Comparison of ENCODE assay signal across 8 cellular contexts in genomic region chr19:49157445-49158224, GRCh38. TPM values are rescaled to one million over a fixed set of nuclear protein-coding genes. Genes with fewer than 3 reads are reported as not detected.
DNase-seq lines count a peak whose midpoint lies in the region; ATAC-seq and TF ChIP-seq lines count a peak whose summit lies in the region.

Gene TRPM4, plus strand, starts transcription at chr19:49157792. Its CDS starts 75 bp downstream, at chr19:49157867.

- H4K20me1 ChIP-seq in fibroblast of lung (ENCODE audit: control insufficient read depth, extremely low read depth, insufficient read depth, low read length) = no peaks in the 10 kb centered on the region

- peak within 1 kb of the TSS; percentile 62 for H2AFZ ChIP-seq in fibroblast of lung (ENCODE audit: low read length)

- peaks cover 5% of the 10 kb centered on the region for H3K4me1 ChIP-seq in fibroblast of lung (ENCODE audit: control insufficient read depth, extremely low read depth, insufficient read depth, low read length)

- peak within 1 kb of the TSS; percentile 69 for H3K9ac ChIP-seq in fibroblast of lung (ENCODE audit: insufficient read depth, low read length)

- peak; percentile 52 for DNase-seq in activated naive CD4-positive, alpha-beta T cell treated with Interleukin-2 at 50 U/mL for 16 hours
- no peak for DNase-seq in activated naive CD4-positive, alpha-beta T cell (lab: John Stamatoyannopoulos, UW)
- DNase-seq in NCI-H748 (lab: John Stamatoyannopoulos, UW; ENCODE audit: unreplicated experiment) (peak; percentile 94), fibroblast of lung (ENCODE audit: low read depth in 2 of 2) (peak; percentile 67 to 68), myocyte (ENCODE audit: low read depth) (peak; percentile 94), substantia nigra (lab: John Stamatoyannopoulos, UW) (peak in 40 of 49 donors; percentile 7 to 82 (median 58))
- DNase-seq in activated T-cell treated with anti-CD3 and anti-CD28 coated beads, Interleukin-2, amount 50 U/mL, for 48 hours = peak; percentile 75 to 79

- peak within 1 kb of the TSS; percentile 78 to 97 (median 93) for H3K4me3 ChIP-seq in fibroblast of lung (replicated peaks in 1 of 4; ENCODE audit: control extremely low read depth in 1 of 4, insufficient read depth in 1 of 4, low read depth in 3 of 4, low read length in 4 of 4)

- no peak for TF ChIP-seq CTCF in fibroblast of lung (conservative IDR thresholded peaks at IDR 0.05 in 1 of 2, IDR thresholded peaks at IDR 0.05 in 1 of 2; ENCODE audit: low read depth in 1 of 2, low read length in 2 of 2)

- H3K9me3 ChIP-seq in fibroblast of lung (ENCODE audit: control insufficient read depth, insufficient read depth, low read depth, low read length) = no peaks in the 10 kb centered on the region

- H3K79me2 ChIP-seq in fibroblast of lung (ENCODE audit: control insufficient read depth, insufficient read depth, low read length) = no peaks in the 10 kb centered on the region

- H3K27me3 ChIP-seq in fibroblast of lung (ENCODE audit: control insufficient read depth, insufficient read depth, low read length) = no peaks in the 10 kb centered on the region

- peak within 1 kb of the TSS; percentile 88 for H3K4me2 ChIP-seq in fibroblast of lung (ENCODE audit: extremely low read depth, insufficient read depth, low read length)

- no peak for ATAC-seq in HG03139 (IDR thresholded peaks at IDR 0.05; ENCODE audit: unreplicated experiment)

- no peaks in the 10 kb centered on the region for H3K36me3 ChIP-seq in fibroblast of lung (ENCODE audit: control insufficient read depth, insufficient read depth, low read length)

- peak within 1 kb of the TSS; percentile 58 for H3K27ac ChIP-seq in fibroblast of lung (ENCODE audit: insufficient read depth, low read length)
- H3K27ac ChIP-seq in substantia nigra (ENCODE audit: low read depth, low read length, poor library complexity, severe bottlenecking) = peak within 1 kb of the TSS; percentile 49

RNA-seq across cellular contexts. Expression of gene TRPM4, which starts in this region (rescaled TPM):
- total RNA-seq in fibroblast of lung (6.9 and 18.7 TPM in 2 replicates), myocyte (14.3 and 18.6 TPM in 2 replicates)
- 6.1 and 6.7 TPM in 2 replicates for polyA plus RNA-seq in fibroblast of lung
- polyA plus RNA-seq in fibroblast of lung (2012) = 11.5 and 14.9 TPM in 2 replicates
- 13.0 and 18.7 TPM in 2 replicates for polyA minus RNA-seq in fibroblast of lung (ENCODE audit: low replicate concordance)
- 26.5 TPM for polyA plus RNA-seq in myocyte (2012)

Comparison
In these comparisons a context has a peak if more than half of its experiments do, and no peak if none do; other contexts are left out.
1. DNase-seq: peak in activated naive CD4-positive, alpha-beta T cell treated with Interleukin-2 at 50 U/mL for 16 hours (single experiment), NCI-H748 (single experiment), activated T-cell treated with anti-CD3 and anti-CD28 coated beads, Interleukin-2, amount 50 U/mL, for 48 hours (2 of 2), fibroblast of lung (2 of 2), myocyte (single experiment) and substantia nigra (40 of 49); none in activated naive CD4-positive, alpha-beta T cell (0 of 4).